Comparison of ENCODE assay signal across 8 cellular contexts in genomic region chr7:28955723-28956607, GRCh38. TPM values are rescaled to one million over a fixed set of nuclear protein-coding genes. Genes with fewer than 3 reads are reported as not detected.
DNase-seq lines count a peak whose midpoint lies in the region; ATAC-seq lines count a peak whose summit lies in the region.

No MANE protein-coding gene starts in this region.

- intact Hi-C loops in Right ventricle myocardium superior (cut with DNase I), result loop anchor here (5.0 to 10.0 kb wide), 2 partner anchors 34 to 149 kb away; no protein-coding TSS in a partner anchor

- WGBS in neuronal stem cell (ENCODE audit: extremely low coverage in 2 of 2, insufficient read length in 2 of 2, insufficient replicate concordance in 1 of 2), 2 donors, result no CpG with 5 or more reads among the region's 104 CpGs

- peak overlapping the region; percentile 53 for H3K4ac ChIP-seq in neuronal stem cell (ENCODE audit: low read length)

- H3K14ac ChIP-seq in neuronal stem cell (ENCODE audit: low read length), result peak overlapping the region; percentile 91

- no peak overlapping the region for H2AK5ac ChIP-seq in neuronal stem cell (ENCODE audit: low read depth, low read length)

- no peak overlapping the region for H4K8ac ChIP-seq in neuronal stem cell (ENCODE audit: low read depth, low read length)

- no peaks in the 10 kb centered on the region for H3K36me3 ChIP-seq in neuronal stem cell (replicated peaks in 1 of 2; ENCODE audit: control insufficient read depth in 2 of 2, insufficient read depth in 2 of 2, low read length in 2 of 2)

- peaks cover 0 to 35% of the 10 kb centered on the region in 2 donors for H3K9me3 ChIP-seq in neuronal stem cell (replicated peaks in 1 of 2; ENCODE audit: control insufficient read depth in 2 of 2, insufficient read depth in 1 of 2, low read depth in 1 of 2, low read length in 2 of 2)

- H3K23ac ChIP-seq in neuronal stem cell (ENCODE audit: low read depth, low read length, poor library complexity), result peak overlapping the region; percentile 94

- H3K79me1 ChIP-seq in neuronal stem cell (ENCODE audit: low read depth, low read length), result peaks cover 5% of the 10 kb centered on the region

- H3K18ac ChIP-seq in neuronal stem cell (ENCODE audit: low read length), result peak overlapping the region; percentile 88

- peak overlapping the region; percentile 40 for H2BK15ac ChIP-seq in neuronal stem cell (ENCODE audit: low read length)

- peaks cover 0 to 13% of the 10 kb centered on the region in 2 donors for H3K4me1 ChIP-seq in neuronal stem cell (ENCODE audit: control insufficient read depth in 2 of 2, insufficient read depth in 1 of 2, low read depth in 1 of 2, low read length in 2 of 2)

- H3K27ac ChIP-seq in neuronal stem cell (replicated peaks; ENCODE audit: low read length), result no peak overlapping the region

- peak; percentile 70 for ATAC-seq in Right ventricle myocardium superior (ENCODE audit: poor library complexity)
- no peak for ATAC-seq in HG03196 (IDR thresholded peaks at IDR 0.05; ENCODE audit: unreplicated experiment)
- ATAC-seq in GM18520 (IDR thresholded peaks at IDR 0.05; ENCODE audit: unreplicated experiment), result no peak

- peak overlapping the region; percentile 54 for H2AFZ ChIP-seq in neuronal stem cell (ENCODE audit: low read length)

- DNase-seq in DMS79 treated with DMSO at 0.1 percent for 48 hours (lab: John Stamatoyannopoulos, UW) (peak; percentile 69), M059J (ENCODE audit: low read depth) (peak; percentile 28), Right ventricle myocardium superior (peak; percentile 87), neuronal stem cell (ENCODE audit: low spot score) (peak; percentile 72), NAMALWA (ENCODE audit: low spot score) (no peak)
- peak; percentile 67 for DNase-seq in activated CD8-positive, alpha-beta memory T cell treated with anti-CD3 and anti-CD28 coated beads, Interleukin-2, amount 50 U/mL, for 48 hours

- peak overlapping the region; percentile 96 for H3K9ac ChIP-seq in neuronal stem cell (ENCODE audit: low read depth, low read length, poor library complexity)

- peak overlapping the region; percentile 92 for H3K4me2 ChIP-seq in neuronal stem cell (ENCODE audit: insufficient read depth, low read length, poor library complexity, severe bottlenecking)

- peak overlapping the region; percentile 19 to 85 for H3K4me3 ChIP-seq in neuronal stem cell (ENCODE audit: low read length in 2 of 2)

- no peak overlapping the region for H2BK12ac ChIP-seq in neuronal stem cell (ENCODE audit: low read length)

- peaks cover 6 to 28% (median 22%) of the 10 kb centered on the region in 3 experiments for H3K27me3 ChIP-seq in neuronal stem cell (ENCODE audit: control insufficient read depth in 3 of 3, insufficient read depth in 3 of 3, low read depth in 1 of 3, low read length in 3 of 3)

- H4K91ac ChIP-seq in neuronal stem cell (ENCODE audit: low read depth, low read length, poor library complexity), result no peak overlapping the region

- no peak overlapping the region for H2BK120ac ChIP-seq in neuronal stem cell (ENCODE audit: low read depth, low read length)

- peak overlapping the region; percentile 10 for H2BK5ac ChIP-seq in neuronal stem cell (ENCODE audit: low read length)

RNA-seq across cellular contexts. Expression of gene TRIL, which starts 2.2 kb away (rescaled TPM):
- 0.44 and 0.91 TPM in 2 replicates for total RNA-seq in M059J (2014; rRNA removed; shearing (Covaris generic))
- total RNA-seq in Right ventricle myocardium superior, result 2.3 TPM
- polyA plus RNA-seq in neuronal stem cell (2013, experiment 1 of 2), result 5.0 TPM
- 5.2 TPM for polyA plus RNA-seq in neuronal stem cell (2013, experiment 2 of 2)
